ENCODE assay signal across 9 cellular contexts in genomic region chr6:152583888-152584287, GRCh38.
"Had no signal": no experiment of that assay in that cellular context is flagged by ENCODE, and none has a peak within 500 bp of the region (broad histone marks: within the 10 kb centered on the region; RNA-seq: fewer than 3 reads in every experiment).

No MANE protein-coding gene starts in this region.

- H3K4me2 ChIP-seq: GM23338 had no signal

- DNase-seq: GM23248, GOT3, H7, H9, HCEC 1CT, HFFc6 had no signal

- ATAC-seq: GM23338, HCT116 had no signal

- H3K4me1 ChIP-seq: HAP-1 had no signal

- H3K27ac ChIP-seq: GM23248 had no signal

- H2AFZ ChIP-seq: GM23248, GM23338 had no signal

- H3K9me3 ChIP-seq: HAP-1 had no signal

- H3K36me3 ChIP-seq: HAP-1 had no signal

- H3K4me3 ChIP-seq: GM23248, GM23338, HAP-1 had no signal

- H3K9ac ChIP-seq: GM23248 had no signal
